In genomic region chr19:51784922-51785690, GRCh38 we compare ENCODE assay signal across 9 cellular contexts. TPM values are rescaled to one million over a fixed set of nuclear protein-coding genes. Genes with fewer than 3 reads are reported as not detected.
DNase-seq lines count a peak whose midpoint lies in the region; ATAC-seq and TF ChIP-seq lines count a peak whose summit lies in the region.
"Had no signal": no experiment of that assay in that cellular context is flagged by ENCODE, and none has a peak within 500 bp of the region (broad histone marks: within the 10 kb centered on the region; RNA-seq: fewer than 3 reads in every experiment).

No MANE protein-coding gene starts in this region.

- TF ChIP-seq CTCF in esophagus muscularis mucosa (IDR thresholded peaks at IDR 0.05) (no peak), neural progenitor cell (IDR thresholded peaks at IDR 0.05) (no peak)

- H3K27ac Mint-ChIP-seq in neural progenitor cell: no peak overlapping the region
- H3K27ac Mint-ChIP-seq: activated naive CD4-positive, alpha-beta T cell treated with anti-CD3 and anti-CD28 coated beads, Interleukin-2, amount 50 U/mL, for 24 hours had no signal

- H3K4me3 ChIP-seq in esophagus muscularis mucosa (no peak overlapping the region), skin epidermis (no peak overlapping the region), neural progenitor cell (no peak overlapping the region)

- no peaks in the 10 kb centered on the region for H4K20me1 ChIP-seq in neural progenitor cell (ENCODE audit: low read depth)

- no peak overlapping the region for H3K9ac ChIP-seq in neural progenitor cell

- H3F3A ChIP-seq in neural progenitor cell (ENCODE audit: low read depth): no peaks in the 10 kb centered on the region

- peak overlapping the region in 2 of 4 donors; percentile 40 to 54 for H3K27ac ChIP-seq in esophagus muscularis mucosa (replicated peaks in 1 of 4)
- peak overlapping the region in 14 of 21 experiments; percentile 6 to 78 (median 56) for H3K27ac ChIP-seq in skin epidermis
- no peak overlapping the region for H3K27ac ChIP-seq in neural progenitor cell

- peaks cover 0 to 4% (median 0%) of the 10 kb centered on the region in 4 donors for H3K4me1 ChIP-seq in esophagus muscularis mucosa
- no peaks in the 10 kb centered on the region for H3K4me1 ChIP-seq in neural progenitor cell

- no peak for TF ChIP-seq POLR2A in esophagus muscularis mucosa (IDR thresholded peaks at IDR 0.05; ENCODE audit: low read depth)

- intact Hi-C loops in esophagus muscularis mucosa (cut with DNase I): no loop called here

- no peak overlapping the region for H3K4me2 ChIP-seq in neural progenitor cell

- H3K27me3 ChIP-seq in esophagus muscularis mucosa (peaks cover 0 to 31% (median 4%) of the 10 kb centered on the region in 4 donors), neural progenitor cell (peaks cover 13% of the 10 kb centered on the region)

- H3K4me3 Mint-ChIP-seq in neural progenitor cell: no peak overlapping the region
- H3K4me3 Mint-ChIP-seq: activated naive CD4-positive, alpha-beta T cell treated with anti-CD3 and anti-CD28 coated beads, Interleukin-2, amount 50 U/mL, for 24 hours had no signal

- no peak for ATAC-seq in GM18861 (IDR thresholded peaks at IDR 0.05; ENCODE audit: unreplicated experiment)
- ATAC-seq in GM18870 (IDR thresholded peaks at IDR 0.05; ENCODE audit: unreplicated experiment): no peak
- ATAC-seq in GM18909 (IDR thresholded peaks at IDR 0.05; ENCODE audit: poor library complexity, unreplicated experiment): no peak

- H3K9me3 ChIP-seq in esophagus muscularis mucosa: no peaks in the 10 kb centered on the region
- H3K9me3 ChIP-seq in neural progenitor cell (ENCODE audit: low read depth): no peaks in the 10 kb centered on the region

- H3K36me3 ChIP-seq in esophagus muscularis mucosa (no peaks in the 10 kb centered on the region), neural progenitor cell (no peaks in the 10 kb centered on the region)

- H2AFZ ChIP-seq in neural progenitor cell (replicated peaks): no peak overlapping the region

- WGBS in esophagus muscularis mucosa: 65% methylated on average over 6 of the region's 6 CpGs

- H3K9me3 Mint-ChIP-seq in neural progenitor cell: peaks cover 6% of the 10 kb centered on the region

- no peaks in the 10 kb centered on the region for H3K79me2 ChIP-seq in neural progenitor cell (ENCODE audit: low read depth)

- TF ChIP-seq EP300 in esophagus muscularis mucosa (IDR thresholded peaks at IDR 0.05): no peak

- H3K4me1 Mint-ChIP-seq in neural progenitor cell: no peaks in the 10 kb centered on the region
- H3K4me1 Mint-ChIP-seq: activated naive CD4-positive, alpha-beta T cell treated with anti-CD3 and anti-CD28 coated beads, Interleukin-2, amount 50 U/mL, for 24 hours had no signal

- DNase-seq in EL (peak; percentile 80), SKM-1 (lab: John Stamatoyannopoulos, UW; ENCODE audit: unreplicated experiment) (peak; percentile 36), esophagus muscularis mucosa (ENCODE audit: extremely low spot score) (peak; percentile 96), neural progenitor cell (ENCODE audit: low spot score) (no peak)

- no peaks in the 10 kb centered on the region for H3K36me3 Mint-ChIP-seq in neural progenitor cell
- H3K36me3 Mint-ChIP-seq: activated naive CD4-positive, alpha-beta T cell treated with anti-CD3 and anti-CD28 coated beads, Interleukin-2, amount 50 U/mL, for 24 hours had no signal

- H3K27me3 Mint-ChIP-seq in neural progenitor cell (ENCODE audit: insufficient read depth, low read depth): peaks cover 7% of the 10 kb centered on the region

RNA-seq across cellular contexts. Expression of gene FPR3, which starts 9.9 kb away (rescaled TPM):
- total RNA-seq in esophagus muscularis mucosa: 1 to 10 TPM; 4.0 to 9.9 (median 6.8) TPM
- not detected in 2 replicates for total RNA-seq in neural progenitor cell (ENCODE audit: low replicate concordance)

RNA-seq across cellular contexts. Expression of gene FPR2, which starts 24.1 kb away (rescaled TPM):
- total RNA-seq in esophagus muscularis mucosa (1 to 10 TPM in 2 of 4 donors, under 1 TPM in 1, not detected in 1; 0.29 to 9.1 (median 1.5) TPM), neural progenitor cell (ENCODE audit: low replicate concordance) (not detected in 2 replicates)

RNA-seq across cellular contexts. Expression of gene FPR1, which starts 33.4 kb away (rescaled TPM):
- total RNA-seq in esophagus muscularis mucosa (10 to 100 TPM in 2 of 4 donors, 1 to 10 TPM in 2; 3.7 to 38.9 (median 7.7) TPM), neural progenitor cell (ENCODE audit: low replicate concordance) (not detected in 2 replicates)
